In the genomic region with DNA sequence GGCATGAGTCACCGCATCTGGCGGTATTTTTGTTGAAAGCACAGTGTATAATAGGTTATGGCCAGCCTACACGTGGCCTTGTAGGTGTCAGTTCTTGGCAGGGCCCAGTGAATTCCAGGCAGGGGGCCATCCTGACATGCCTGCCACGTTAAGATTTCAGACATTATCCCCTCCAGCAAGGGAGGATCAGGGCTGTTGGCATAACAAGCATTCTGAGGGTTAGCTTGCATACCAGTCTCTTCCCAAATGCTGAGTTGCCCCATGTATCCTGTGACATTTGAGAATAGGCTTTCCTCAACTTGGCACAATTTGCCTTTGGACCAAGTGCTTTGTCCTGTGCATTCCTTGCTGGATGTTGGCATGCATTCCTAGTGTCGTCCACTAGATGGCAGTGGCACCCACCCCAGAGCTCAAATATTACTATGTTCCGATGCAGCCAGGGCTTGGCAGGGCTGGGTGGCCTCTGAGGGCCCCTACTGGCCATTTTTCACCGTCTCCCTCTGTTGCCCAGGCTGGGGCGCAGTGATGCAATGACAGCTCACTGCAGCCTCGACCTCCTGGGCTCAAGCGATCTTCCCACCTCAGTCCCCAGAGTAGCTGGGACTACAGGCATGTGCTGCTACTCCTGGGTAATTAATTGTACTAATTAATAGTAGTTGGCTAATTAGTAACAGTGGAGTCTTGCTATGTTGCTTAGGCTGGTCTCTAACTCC, we compare ENCODE assay signal across 9 cellular contexts. TPM values are rescaled to one million over a fixed set of nuclear protein-coding genes. Genes with fewer than 3 reads are reported as not detected.
DNase-seq lines count a peak whose midpoint lies in the region; ATAC-seq and TF ChIP-seq lines count a peak whose summit lies in the region.
"Had no signal": no experiment of that assay in that cellular context is flagged by ENCODE, and none has a peak within 500 bp of the region (broad histone marks: within the 10 kb centered on the region; RNA-seq: fewer than 3 reads in every experiment).

No MANE protein-coding gene starts in this region.

- H3K27ac Mint-ChIP-seq in activated CD4-positive, alpha-beta T cell treated with anti-CD3 and anti-CD28 coated beads, Interleukin-2, amount 10 ng/mL, durations not matched to agents 7 days and 5 days = no peak overlapping the region

- 15 to 26% methylated on average over 9 to 10 of the region's 10 CpGs for WGBS in lower leg skin, 2 donors

- no peaks in the 10 kb centered on the region for H3K4me1 Mint-ChIP-seq in activated CD4-positive, alpha-beta T cell treated with anti-CD3 and anti-CD28 coated beads, Interleukin-2, amount 10 ng/mL, durations not matched to agents 7 days and 5 days

- peak; percentile 78 for ATAC-seq in HG03175 (IDR thresholded peaks at IDR 0.05; ENCODE audit: unreplicated experiment)
- ATAC-seq in HG03457 (IDR thresholded peaks at IDR 0.05; ENCODE audit: unreplicated experiment) = no peak

- TF ChIP-seq POLR2A in lower leg skin (IDR thresholded peaks at IDR 0.05) = no peak

- POLR2A ChIA-PET in activated CD4-positive, alpha-beta T cell treated with anti-CD3 and anti-CD28 coated beads, Interleukin-2, amount 10 ng/mL, durations not matched to agents 7 days and 5 days (lab: Charles Lee) = no interaction called here

- DNase-seq in NCI-H82 (lab: John Stamatoyannopoulos, UW) = peak; percentile 88
- peak; percentile 81 for DNase-seq in activated CD4-positive, alpha-beta T cell treated with anti-CD3 and anti-CD28 coated beads, Interleukin-2, amount 10 ng/mL, durations not matched to agents 7 days and 5 days
- DNase-seq in dedifferentiated amniotic fluid mesenchymal stem cell (ENCODE audit: extremely low spot score) = peak; percentile 83
- peak; percentile 80 to 95 for DNase-seq in lower leg skin (ENCODE audit: low spot score in 2 of 2)
- DNase-seq in stimulated activated CD4-positive, alpha-beta T cell treated with anti-CD3 and anti-CD28 coated beads, TNF-alpha, amount 100 ng/mL, for 24 hours (ENCODE audit: low read depth in 3 of 3) = peak; percentile 52 to 76 (median 62)

- intact Hi-C loops in lower leg skin (cut with DNase I; ENCODE audit: low total_unique reads) = loop anchor here (5.0 kb wide), 1 partner anchor 229 kb away; no protein-coding TSS in a partner anchor

- H3K4me3 Mint-ChIP-seq in activated CD4-positive, alpha-beta T cell treated with anti-CD3 and anti-CD28 coated beads, Interleukin-2, amount 10 ng/mL, durations not matched to agents 7 days and 5 days = no peak overlapping the region

- H3K36me3 Mint-ChIP-seq in activated CD4-positive, alpha-beta T cell treated with anti-CD3 and anti-CD28 coated beads, Interleukin-2, amount 10 ng/mL, durations not matched to agents 7 days and 5 days (ENCODE audit: low read depth) = no peaks in the 10 kb centered on the region

- CTCF ChIA-PET in activated CD4-positive, alpha-beta T cell treated with anti-CD3 and anti-CD28 coated beads, Interleukin-2, amount 10 ng/mL, durations not matched to agents 7 days and 5 days (lab: Charles Lee) = interaction anchor here (0.6 to 1.8 kb wide), 17 partner anchors 9 to 301 kb away, joined by 3 to 17 read pairs (median 3); no protein-coding TSS in a partner anchor

- no peak overlapping the region for H3K4me3 ChIP-seq in lower leg skin (ENCODE audit: low read depth, poor library complexity, severe bottlenecking)
- H3K4me3 ChIP-seq: skin epidermis had no signal

- H3K9me3 Mint-ChIP-seq in activated CD4-positive, alpha-beta T cell treated with anti-CD3 and anti-CD28 coated beads, Interleukin-2, amount 10 ng/mL, durations not matched to agents 7 days and 5 days = no peaks in the 10 kb centered on the region

- H3K27me3 Mint-ChIP-seq in activated CD4-positive, alpha-beta T cell treated with anti-CD3 and anti-CD28 coated beads, Interleukin-2, amount 10 ng/mL, durations not matched to agents 7 days and 5 days = no peaks in the 10 kb centered on the region

- peak; percentile 91 for TF ChIP-seq CTCF in GM12874 (IDR thresholded peaks at IDR 0.05; ENCODE audit: insufficient read depth, low read depth, low read length)
- no peak for TF ChIP-seq CTCF in lower leg skin (IDR thresholded peaks at IDR 0.05)

RNA-seq across cellular contexts. Expression of a gene that starts 31.2 kb away (rescaled TPM):
- not detected for total RNA-seq in activated CD4-positive, alpha-beta T cell treated with anti-CD3 and anti-CD28 coated beads, Interleukin-2, amount 10 ng/mL, durations not matched to agents 7 days and 5 days
- under 1 TPM in 2 of 4 donors, not detected in 2; 0.04 to 0.23 TPM for total RNA-seq in lower leg skin
